Comparison of ENCODE assay signal across 1 cellular context in genomic region chr19:37902668-37903067, GRCh38.
TF ChIP-seq lines count a peak whose summit lies in the region.

No MANE protein-coding gene starts in this region.

TF ChIP-seq in HEK293, 187 proteins besides CTCF, POLR2A, EP300 and RAD21 (continued from another document):
- TF ChIP-seq REST (tag by site-specific recombination; IDR thresholded peaks at IDR 0.05), result no peak
- no peak for TF ChIP-seq HIC1 (tag by site-specific recombination; IDR thresholded peaks at IDR 0.05)
- TF ChIP-seq MEIS1 (CRISPR knock-in tag; IDR thresholded peaks at IDR 0.05; ENCODE audit: borderline replicate concordance), result no peak
- no peak for TF ChIP-seq PBX3 (CRISPR knock-in tag; IDR thresholded peaks at IDR 0.05)
- peak; percentile 100 for TF ChIP-seq SCRT1 (tag by site-specific recombination; IDR thresholded peaks at IDR 0.05; ENCODE audit: borderline replicate concordance)
- TF ChIP-seq ZNF692 (tag by site-specific recombination; IDR thresholded peaks at IDR 0.05), result 0 out of 2 replicates have a peak, but pooled peaks have one; percentile 30
- TF ChIP-seq SP2 (tag by site-specific recombination; IDR thresholded peaks at IDR 0.05), result no peak
- no peak for TF ChIP-seq ZNF132 (tag by site-specific recombination; IDR thresholded peaks at IDR 0.05; ENCODE audit: borderline replicate concordance)
- no peak for TF ChIP-seq ZNF658 (tag by site-specific recombination; IDR thresholded peaks at IDR 0.05)
- TF ChIP-seq PRDM2 (tag by site-specific recombination; IDR thresholded peaks at IDR 0.05; ENCODE audit: borderline replicate concordance), result no peak
- no peak for TF ChIP-seq ZFP3 (tag by site-specific recombination; IDR thresholded peaks at IDR 0.05; ENCODE audit: low read depth)
- TF ChIP-seq ZEB2 (tag by site-specific recombination; IDR thresholded peaks at IDR 0.05), result peak; percentile 52; the same call in 1 of the 2 replicates
- no peak for TF ChIP-seq ZNF174 (tag by site-specific recombination; IDR thresholded peaks at IDR 0.05)
- TF ChIP-seq ZNF776 (tag by site-specific recombination; IDR thresholded peaks at IDR 0.05; ENCODE audit: borderline replicate concordance), result no peak
- TF ChIP-seq ZNF350 (tag by site-specific recombination; IDR thresholded peaks at IDR 0.05), result no peak
- TF ChIP-seq ZNF660 (tag by site-specific recombination; IDR thresholded peaks at IDR 0.05), result peak; percentile 92
- TF ChIP-seq KLF10 (tag by site-specific recombination; IDR thresholded peaks at IDR 0.05), result peak; percentile 50; the same call in 1 of the 2 replicates
- TF ChIP-seq ZNF830 (tag by site-specific recombination; IDR thresholded peaks at IDR 0.05; ENCODE audit: low read depth), result no peak
- TF ChIP-seq MZF1 (tag by site-specific recombination; IDR thresholded peaks at IDR 0.05; ENCODE audit: borderline replicate concordance), result no peak
- no peak for TF ChIP-seq ZNF423 (tag by site-specific recombination; IDR thresholded peaks at IDR 0.05)
- TF ChIP-seq ZFP41 (tag by site-specific recombination; IDR thresholded peaks at IDR 0.05; ENCODE audit: borderline replicate concordance), result no peak
- TF ChIP-seq ZNF449 (tag by site-specific recombination; IDR thresholded peaks at IDR 0.05), result 0 out of 2 replicates have a peak, but pooled peaks have one; percentile 25
- no peak for TF ChIP-seq ZNF555 (tag by site-specific recombination; conservative IDR thresholded peaks at IDR 0.05)
- TF ChIP-seq ZNF274 (IDR thresholded peaks at IDR 0.05; ENCODE audit: low read length), result no peak
- no peak for TF ChIP-seq ZNF274 (tag by site-specific recombination; IDR thresholded peaks at IDR 0.05; ENCODE audit: borderline replicate concordance)
- no peak for TF ChIP-seq ZNF560 (tag by site-specific recombination; IDR thresholded peaks at IDR 0.05; ENCODE audit: borderline replicate concordance)
- no peak for TF ChIP-seq ZNF677 (tag by site-specific recombination; IDR thresholded peaks at IDR 0.05)
- TF ChIP-seq ZNF596 (tag by site-specific recombination; IDR thresholded peaks at IDR 0.05), result no peak
- TF ChIP-seq ZSCAN30 (tag by site-specific recombination; IDR thresholded peaks at IDR 0.05), result peak; percentile 83
- no peak for TF ChIP-seq ZNF645 (tag by site-specific recombination; IDR thresholded peaks at IDR 0.05)
- TF ChIP-seq ZNF530 (tag by site-specific recombination; IDR thresholded peaks at IDR 0.05; ENCODE audit: low read depth), result no peak
- TF ChIP-seq ZNF610 (tag by site-specific recombination; IDR thresholded peaks at IDR 0.05; ENCODE audit: borderline replicate concordance), result no peak
- no peak for TF ChIP-seq ZBTB20 (tag by site-specific recombination; IDR thresholded peaks at IDR 0.05)
- no peak for TF ChIP-seq ZNF157 (tag by site-specific recombination; IDR thresholded peaks at IDR 0.05)
- TF ChIP-seq HOXD13 (CRISPR knock-in tag; IDR thresholded peaks at IDR 0.05; ENCODE audit: borderline replicate concordance), result no peak
- TF ChIP-seq ZNF302 (tag by site-specific recombination; IDR thresholded peaks at IDR 0.05; ENCODE audit: low read depth), result no peak
- no peak for TF ChIP-seq ZNF416 (tag by site-specific recombination; IDR thresholded peaks at IDR 0.05)
- peak; percentile 100 for TF ChIP-seq SCRT2 (tag by site-specific recombination; IDR thresholded peaks at IDR 0.05)
- no peak for TF ChIP-seq ZNF837 (tag by site-specific recombination; IDR thresholded peaks at IDR 0.05)
- no peak for TF ChIP-seq ZNF571 (tag by site-specific recombination; IDR thresholded peaks at IDR 0.05)
- TF ChIP-seq ZFHX2 (tag by site-specific recombination; conservative IDR thresholded peaks at IDR 0.05), result peak; percentile 65
